8 cellular contexts compared by ENCODE assay signal in the genomic region with DNA sequence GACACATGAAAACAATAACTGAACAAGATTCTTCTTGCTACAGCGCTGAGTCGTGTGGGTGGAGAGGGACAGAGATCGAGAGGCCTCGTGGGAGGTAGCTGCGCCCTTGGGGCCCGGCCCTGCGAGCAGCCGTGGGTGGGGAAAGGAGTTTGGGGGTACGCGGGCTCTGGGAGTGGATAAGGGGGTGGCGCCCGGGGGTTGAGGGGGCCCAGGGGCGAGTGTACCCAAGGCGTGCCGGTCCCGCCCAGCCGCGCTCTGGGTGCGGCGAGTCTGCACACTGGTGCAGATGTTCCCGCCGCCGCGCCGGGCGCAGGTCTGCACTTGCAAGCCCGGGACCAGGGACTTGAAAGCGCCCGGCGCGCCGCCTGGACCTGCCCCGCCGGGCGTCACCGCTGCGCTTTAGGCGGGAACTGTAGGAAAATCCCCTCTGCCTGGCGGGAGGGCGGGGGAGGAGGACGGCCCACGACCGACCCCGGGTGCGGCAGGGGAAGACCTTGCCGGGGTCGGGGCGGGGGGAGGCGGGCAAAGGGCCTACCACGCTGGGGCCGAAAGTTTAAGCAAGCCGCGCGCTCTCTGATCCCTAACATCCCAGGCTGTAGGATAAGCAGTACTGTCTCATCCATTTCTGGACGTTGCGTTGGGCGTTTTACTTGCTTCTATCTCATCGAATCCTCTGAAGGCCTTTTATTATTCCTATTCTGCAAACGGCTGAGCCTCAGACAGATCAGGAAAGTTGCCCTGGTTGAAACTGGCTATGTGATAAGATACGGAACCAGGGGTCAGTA. TPM values are rescaled to one million over a fixed set of nuclear protein-coding genes. Genes with fewer than 3 reads are reported as not detected.
DNase-seq lines count a peak whose midpoint lies in the region; ATAC-seq and TF ChIP-seq lines count a peak whose summit lies in the region.

No MANE protein-coding gene starts in this region.

- H3K27ac Mint-ChIP-seq in CD4-positive, alpha-beta T cell = no peak overlapping the region
- H3K27ac Mint-ChIP-seq in activated T-helper 2 cell treated with anti-CD3 and anti-CD28 coated beads, Interferon-gamma antibody, Interleukin-2, Interleukin-4, amounts not matched to agents 10 μg/mL and 5 μg/mL and 100 μg/mL, durations not matched to agents 14 hours and 24 hours and 36 hours = no peak overlapping the region

- intact Hi-C loops in CD4-positive, alpha-beta T cell (cut with DNase I, micrococcal nuclease) = loop anchor here in 1 of 2 experiments (2.0 to 5.0 kb wide), 3 partner anchors 189 to 1153 kb away; partner anchors contain the start of genes CHEK2, HSCB, PITPNB and ZNRF3
- intact Hi-C loops in activated T-helper 2 cell treated with anti-CD3 and anti-CD28 coated beads, Interferon-gamma antibody, Interleukin-2, Interleukin-4, amounts not matched to agents 10 μg/mL and 5 μg/mL and 100 μg/mL, durations not matched to agents 14 hours and 24 hours and 36 hours (cut with micrococcal nuclease) = loop anchor here (5.0 to 10.0 kb wide), 2 partner anchors 131 to 173 kb away; no protein-coding TSS in a partner anchor
- intact Hi-C loops in sciatic nerve (cut with DNase I) = no loop called here

- peaks cover 22% of the 10 kb centered on the region for H3K4me1 ChIP-seq in cardiac muscle cell (ENCODE audit: low read depth)

- no peak for ATAC-seq in CD4-positive, alpha-beta T cell (ENCODE audit: poor library complexity)
- ATAC-seq in sciatic nerve (peak; percentile 22), HG03175 (IDR thresholded peaks at IDR 0.05; ENCODE audit: unreplicated experiment) (no peak), HG02938 (IDR thresholded peaks at IDR 0.05; ENCODE audit: unreplicated experiment) (no peak), HG03039 (IDR thresholded peaks at IDR 0.05; ENCODE audit: unreplicated experiment) (no peak)

- CTCF ChIA-PET in CD4-positive, alpha-beta T cell (lab: Charles Lee) = no interaction called here

- H3K27me3 Mint-ChIP-seq in CD4-positive, alpha-beta T cell = peaks cover 53% of the 10 kb centered on the region
- peaks cover 63% of the 10 kb centered on the region for H3K27me3 Mint-ChIP-seq in activated T-helper 2 cell treated with anti-CD3 and anti-CD28 coated beads, Interferon-gamma antibody, Interleukin-2, Interleukin-4, amounts not matched to agents 10 μg/mL and 5 μg/mL and 100 μg/mL, durations not matched to agents 14 hours and 24 hours and 36 hours (ENCODE audit: low read depth)

- H3K4me1 Mint-ChIP-seq in CD4-positive, alpha-beta T cell (ENCODE audit: low read depth) = peaks cover 28% of the 10 kb centered on the region
- H3K4me1 Mint-ChIP-seq in activated T-helper 2 cell treated with anti-CD3 and anti-CD28 coated beads, Interferon-gamma antibody, Interleukin-2, Interleukin-4, amounts not matched to agents 10 μg/mL and 5 μg/mL and 100 μg/mL, durations not matched to agents 14 hours and 24 hours and 36 hours (ENCODE audit: low read depth) = peaks cover 14% of the 10 kb centered on the region

- no peak for TF ChIP-seq CTCF in CD4-positive, alpha-beta T cell (IDR thresholded peaks at IDR 0.05)
- no peak for TF ChIP-seq CTCF in cardiac muscle cell (IDR thresholded peaks at IDR 0.05; ENCODE audit: low read depth, low read length)

- peak overlapping the region; percentile 28 for H3K4me3 ChIP-seq in cardiac muscle cell

- H3K36me3 ChIP-seq in cardiac muscle cell = no peaks in the 10 kb centered on the region

- H3K9me3 ChIP-seq in CD4-positive, alpha-beta T cell (ENCODE audit: control insufficient read depth, low read length) = no peaks in the 10 kb centered on the region
- H3K9me3 ChIP-seq in cardiac muscle cell (ENCODE audit: low read depth) = no peaks in the 10 kb centered on the region

- DNase-seq in CD4-positive, alpha-beta T cell = peak in 2 of 10 experiments; percentile 6 to 29
- DNase-seq in HuH-7 (ENCODE audit: low spot score) = peak; percentile 86
- no peak for DNase-seq in activated T-helper 2 cell treated with anti-CD3 and anti-CD28 coated beads, Interferon-gamma antibody, Interleukin-2, Interleukin-4, amounts not matched to agents 10 μg/mL and 5 μg/mL and 100 μg/mL, durations not matched to agents 14 hours and 24 hours and 36 hours (ENCODE audit: low spot score)
- peak; percentile 36 to 78 for DNase-seq in cardiac muscle cell (ENCODE audit: low read depth in 1 of 2, low spot score in 1 of 2)
- DNase-seq in sciatic nerve (ENCODE audit: low spot score) = no peak

- POLR2A ChIA-PET in CD4-positive, alpha-beta T cell (lab: Charles Lee) = interaction anchor here (1.5 kb wide), 1 partner anchor 271 kb away, joined by 5 read pairs; the partner anchor contains the start of gene XBP1

- no peaks in the 10 kb centered on the region for H3K36me3 Mint-ChIP-seq in CD4-positive, alpha-beta T cell (ENCODE audit: low read depth)
- no peaks in the 10 kb centered on the region for H3K36me3 Mint-ChIP-seq in activated T-helper 2 cell treated with anti-CD3 and anti-CD28 coated beads, Interferon-gamma antibody, Interleukin-2, Interleukin-4, amounts not matched to agents 10 μg/mL and 5 μg/mL and 100 μg/mL, durations not matched to agents 14 hours and 24 hours and 36 hours (ENCODE audit: low read depth)

- H3K4me3 Mint-ChIP-seq in CD4-positive, alpha-beta T cell = peak overlapping the region; percentile 89
- H3K4me3 Mint-ChIP-seq in activated T-helper 2 cell treated with anti-CD3 and anti-CD28 coated beads, Interferon-gamma antibody, Interleukin-2, Interleukin-4, amounts not matched to agents 10 μg/mL and 5 μg/mL and 100 μg/mL, durations not matched to agents 14 hours and 24 hours and 36 hours (ENCODE audit: low read depth) = peak overlapping the region; percentile 70

- H3K27ac ChIP-seq in CD4-positive, alpha-beta T cell (ENCODE audit: low read depth, low read length) = no peak overlapping the region
- no peak overlapping the region for H3K27ac ChIP-seq in cardiac muscle cell

- H3K9me3 Mint-ChIP-seq in CD4-positive, alpha-beta T cell = no peaks in the 10 kb centered on the region
- H3K9me3 Mint-ChIP-seq in activated T-helper 2 cell treated with anti-CD3 and anti-CD28 coated beads, Interferon-gamma antibody, Interleukin-2, Interleukin-4, amounts not matched to agents 10 μg/mL and 5 μg/mL and 100 μg/mL, durations not matched to agents 14 hours and 24 hours and 36 hours = no peaks in the 10 kb centered on the region

- peaks cover 38% of the 10 kb centered on the region for H3K27me3 ChIP-seq in CD4-positive, alpha-beta T cell (ENCODE audit: control insufficient read depth, insufficient read depth, low read length)
- H3K27me3 ChIP-seq in cardiac muscle cell = peaks cover 25% of the 10 kb centered on the region

RNA-seq across cellular contexts. Expression of gene KREMEN1, which starts 1.4 kb away (rescaled TPM):
- not detected for total RNA-seq in CD4-positive, alpha-beta T cell
- 0.23 and 0.27 TPM in 2 replicates for total RNA-seq in activated T-helper 2 cell treated with anti-CD3 and anti-CD28 coated beads, Interferon-gamma antibody, Interleukin-2, Interleukin-4, amounts not matched to agents 10 μg/mL and 5 μg/mL and 100 μg/mL, durations not matched to agents 14 hours and 24 hours and 36 hours
- total RNA-seq in cardiac muscle cell (19.0 and 20.3 TPM in 2 replicates), sciatic nerve (21.5 TPM)
- polyA plus RNA-seq in cardiac muscle cell = 18.0 and 18.1 TPM in 2 replicates

RNA-seq across cellular contexts. Expression of gene C22orf31, which starts 9.8 kb away (rescaled TPM):
- not detected for total RNA-seq in CD4-positive, alpha-beta T cell
- not detected in 2 replicates for total RNA-seq in activated T-helper 2 cell treated with anti-CD3 and anti-CD28 coated beads, Interferon-gamma antibody, Interleukin-2, Interleukin-4, amounts not matched to agents 10 μg/mL and 5 μg/mL and 100 μg/mL, durations not matched to agents 14 hours and 24 hours and 36 hours
- total RNA-seq in cardiac muscle cell = not detected in 2 replicates
- polyA plus RNA-seq in cardiac muscle cell = not detected in 2 replicates
- not detected for total RNA-seq in sciatic nerve

Comparison
In these comparisons a context has a peak if more than half of its experiments do, and no peak if none do; other contexts are left out.
1. DNase-seq: peak in HuH-7 (single experiment) and cardiac muscle cell (2 of 2); none in activated T-helper 2 cell treated with anti-CD3 and anti-CD28 coated beads, Interferon-gamma antibody, Interleukin-2, Interleukin-4, amounts not matched to agents 10 μg/mL and 5 μg/mL and 100 μg/mL, durations not matched to agents 14 hours and 24 hours and 36 hours (single experiment) and sciatic nerve (single experiment).
2. RNA of gene KREMEN1, which starts 1.4 kb away (total RNA-seq): 21.5 TPM in sciatic nerve (single experiment) and 19.0 to 20.3 TPM in cardiac muscle cell; 0.23 to 0.27 TPM in activated T-helper 2 cell treated with anti-CD3 and anti-CD28 coated beads, Interferon-gamma antibody, Interleukin-2, Interleukin-4, amounts not matched to agents 10 μg/mL and 5 μg/mL and 100 μg/mL, durations not matched to agents 14 hours and 24 hours and 36 hours and not detected in CD4-positive, alpha-beta T cell; every median in the first group is over 10 times any median in the second.